In the genomic region with DNA sequence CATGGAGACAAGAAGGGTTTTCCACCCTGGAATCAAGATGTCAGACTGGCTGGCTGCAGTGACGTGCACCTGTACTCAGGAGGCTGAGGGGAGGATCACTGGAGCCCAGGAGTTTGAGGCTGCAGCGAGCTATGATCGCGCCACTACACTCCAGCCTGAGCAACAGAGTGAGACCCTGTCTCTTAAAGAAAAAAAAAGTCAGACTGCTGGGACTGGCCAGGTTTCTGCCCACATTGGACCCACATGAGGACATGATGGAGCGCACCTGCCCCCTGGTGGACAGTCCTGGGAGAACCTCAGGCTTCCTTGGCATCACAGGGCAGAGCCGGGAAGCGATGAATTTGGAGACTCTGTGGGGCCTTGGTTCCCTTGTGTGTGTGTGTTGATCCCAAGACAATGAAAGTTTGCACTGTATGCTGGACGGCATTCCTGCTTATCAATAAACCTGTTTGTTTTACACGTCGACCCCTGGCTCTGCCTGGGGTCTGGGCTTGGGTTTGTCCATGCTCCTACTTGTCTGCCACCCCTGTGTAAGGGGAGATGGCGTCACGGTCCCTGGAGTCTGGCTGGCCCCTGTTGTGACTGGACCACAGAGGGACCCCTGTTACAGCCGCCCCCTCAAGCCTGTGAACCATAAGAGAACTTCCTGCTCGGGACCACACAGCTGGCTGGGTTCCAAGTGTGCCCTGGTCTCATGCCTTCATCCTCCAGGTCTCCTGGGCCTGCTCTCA, we compare ENCODE assay signal across 8 cellular contexts. TPM values are rescaled to one million over a fixed set of nuclear protein-coding genes. Genes with fewer than 3 reads are reported as not detected.
DNase-seq lines count a peak whose midpoint lies in the region; ATAC-seq lines count a peak whose summit lies in the region.

No MANE protein-coding gene starts in this region.

- intact Hi-C loops in left colon (cut with DNase I, micrococcal nuclease): loop anchor here (2.0 to 5.0 kb wide), 2 partner anchors 82 to 84 kb away; no protein-coding TSS in a partner anchor

- H3K36me3 ChIP-seq in H7 (replicated peaks; ENCODE audit: control insufficient read depth, insufficient read depth, low read length): no peaks in the 10 kb centered on the region

- DNase-seq in COR-L47 (lab: John Stamatoyannopoulos, UW) (peak; percentile 53), H7 (peak; percentile 94), NCI-H446 treated with DMSO at 0.1 percent for 48 hours (lab: John Stamatoyannopoulos, UW) (peak; percentile 9), left colon (peak; percentile 62 to 89)
- peak; percentile 83 to 91 for DNase-seq in activated CD4-positive, alpha-beta T cell treated with anti-CD3 and anti-CD28 coated beads for 24 hours (ENCODE audit: low read depth in 2 of 2)
- DNase-seq in central memory CD4-positive, alpha-beta T cell: peak; percentile 75
- peak; percentile 92 to 93 for DNase-seq in stimulated activated CD4-positive, alpha-beta T cell treated with anti-CD3 and anti-CD28 coated beads, Interleukin-2, amount 100 ng/mL, for 48 hours

- ATAC-seq in left colon: peak; percentile 93
- ATAC-seq in HG03457 (IDR thresholded peaks at IDR 0.05; ENCODE audit: unreplicated experiment): no peak

- H3K27me3 ChIP-seq in H7 (ENCODE audit: control insufficient read depth, insufficient read depth, low read length): no peaks in the 10 kb centered on the region

- no peak overlapping the region for H3K4me3 ChIP-seq in H7 (ENCODE audit: insufficient read depth, low read depth, low read length)

RNA-seq across cellular contexts. Expression of a gene that starts 20.9 kb away (rescaled TPM):
- 13.1 and 23.7 TPM in 2 replicates for total RNA-seq in H7 (2014; rRNA removed; shearing (Covaris generic))
- total RNA-seq in left colon: 10 to 100 TPM; 76.1 to 99.9 TPM

RNA-seq across cellular contexts. Expression of a gene that starts 42.1 kb away (rescaled TPM):
- 1.3 and 2.4 TPM in 2 replicates for total RNA-seq in H7 (2014; rRNA removed; shearing (Covaris generic))
- total RNA-seq in left colon: 10 to 100 TPM; 18.6 to 28.3 TPM

Comparison
In these comparisons a context has a peak if more than half of its experiments do, and no peak if none do; other contexts are left out.
1. DNase-seq: peak in every context shown above with its lines; median percentile 94 in H7; 92 in stimulated activated CD4-positive, alpha-beta T cell treated with anti-CD3 and anti-CD28 coated beads, Interleukin-2, amount 100 ng/mL, for 48 hours; 87 in activated CD4-positive, alpha-beta T cell treated with anti-CD3 and anti-CD28 coated beads for 24 hours; 76 in left colon; 75 in central memory CD4-positive, alpha-beta T cell; 53 in COR-L47; 9 in NCI-H446 treated with DMSO at 0.1 percent for 48 hours.